Comparison of ENCODE assay signal across 33 cellular contexts in genomic region chr10:129126955-129127354, GRCh38.
"Had no signal": no experiment of that assay in that cellular context is flagged by ENCODE, and none has a peak within 500 bp of the region (broad histone marks: within the 10 kb centered on the region; RNA-seq: fewer than 3 reads in every experiment).

No MANE protein-coding gene starts in this region.

- H3K4me3 Mint-ChIP-seq: activated B cell treated with CpG ODN at 0.5 μM for 24 hours; activated CD8-positive, alpha-beta T cell treated with anti-CD3 and anti-CD28 coated beads for 36 hours; activated naive CD4-positive, alpha-beta T cell treated with anti-CD3 and anti-CD28 coated beads, Interleukin-2, amount 10 ng/mL, durations not matched to agents 7 days and 5 days; activated naive CD8-positive, alpha-beta T cell treated with anti-CD3 and anti-CD28 coated beads, Interleukin-2, amount 10 ng/mL, durations not matched to agents 7 days and 5 days; activated T-cell treated with anti-CD3 and anti-CD28 coated beads, Interleukin-2, amount 50 U/mL, for 24 hours; activated T-cell treated with anti-CD3 and anti-CD28 coated beads, Interleukin-2, amount 50 U/mL, for 72 hours; brain; T-helper 17 cell; T-helper 2 cell treated with Interferon-gamma antibody and Interleukin-4, amounts not matched to agents 5 μg/mL and 100 μg/mL, for 36 hours had no signal

- H3K4me1 ChIP-seq: ascending aorta, breast epithelium, colonic mucosa, esophagus muscularis mucosa, foreskin keratinocyte, gastrocnemius medialis had no signal

- H3K9me3 ChIP-seq: breast epithelium, colonic mucosa, gastrocnemius medialis had no signal

- H3K27ac Mint-ChIP-seq: activated B cell treated with CpG ODN at 0.5 μM for 24 hours; activated CD8-positive, alpha-beta T cell treated with anti-CD3 and anti-CD28 coated beads for 36 hours; activated naive CD4-positive, alpha-beta T cell treated with anti-CD3 and anti-CD28 coated beads, Interleukin-2, amount 10 ng/mL, durations not matched to agents 7 days and 5 days; activated naive CD4-positive, alpha-beta T cell treated with anti-CD3 and anti-CD28 coated beads, Interleukin-2, amount 50 U/mL, for 72 hours; activated naive CD8-positive, alpha-beta T cell treated with anti-CD3 and anti-CD28 coated beads, Interleukin-2, amount 10 ng/mL, durations not matched to agents 7 days and 5 days; activated T-cell treated with anti-CD3 and anti-CD28 coated beads, Interleukin-2, amount 50 U/mL, for 24 hours; activated T-cell treated with anti-CD3 and anti-CD28 coated beads, Interleukin-2, amount 50 U/mL, for 72 hours; brain; T-helper 17 cell; T-helper 2 cell treated with Interferon-gamma antibody and Interleukin-4, amounts not matched to agents 5 μg/mL and 100 μg/mL, for 36 hours had no signal

- H3K9me3 Mint-ChIP-seq: activated CD8-positive, alpha-beta T cell treated with anti-CD3 and anti-CD28 coated beads for 36 hours; activated naive CD4-positive, alpha-beta T cell treated with anti-CD3 and anti-CD28 coated beads, Interleukin-2, amount 50 U/mL, for 72 hours; activated naive CD8-positive, alpha-beta T cell treated with anti-CD3 and anti-CD28 coated beads, Interleukin-2, amount 10 ng/mL, durations not matched to agents 7 days and 5 days; activated T-cell treated with anti-CD3 and anti-CD28 coated beads, Interleukin-2, amount 50 U/mL, for 24 hours; activated T-cell treated with anti-CD3 and anti-CD28 coated beads, Interleukin-2, amount 50 U/mL, for 72 hours; T-helper 2 cell treated with Interferon-gamma antibody and Interleukin-4, amounts not matched to agents 5 μg/mL and 100 μg/mL, for 36 hours had no signal

- H3K4me3 ChIP-seq: ascending aorta, breast epithelium, cardiac muscle cell, colonic mucosa, esophagus muscularis mucosa, gastrocnemius medialis, heart left ventricle had no signal

- H3K27me3 ChIP-seq: ascending aorta, breast epithelium, colonic mucosa, foreskin keratinocyte, gastrocnemius medialis had no signal

- ATAC-seq: activated CD4-positive, CD25-positive, alpha-beta regulatory T cell treated with anti-CD3 and anti-CD28 coated beads, Interleukin-2, amount 50 U/mL, for 24 hours; activated CD8-positive, alpha-beta T cell treated with anti-CD3 and anti-CD28 coated beads for 36 hours; activated naive CD4-positive, alpha-beta T cell treated with anti-CD3 and anti-CD28 coated beads, Interleukin-2, amount 50 U/mL, for 72 hours; activated T-cell treated with anti-CD3 and anti-CD28 coated beads, Interleukin-2, amount 50 U/mL, for 72 hours; foreskin keratinocyte; gastrocnemius medialis; heart left ventricle; T-helper 17 cell had no signal

- H3K27me3 Mint-ChIP-seq: activated B cell treated with CpG ODN at 0.5 μM for 24 hours; activated T-cell treated with anti-CD3 and anti-CD28 coated beads, Interleukin-2, amount 50 U/mL, for 24 hours; brain had no signal

- H3K36me3 ChIP-seq: ascending aorta, breast epithelium, cardiac muscle cell, colonic mucosa, esophagus muscularis mucosa, gastrocnemius medialis, heart left ventricle, WERI-Rb-1 had no signal

- H3K27ac ChIP-seq: ascending aorta, breast epithelium, cardiac muscle cell, colonic mucosa, esophagus muscularis mucosa, foreskin keratinocyte, gastrocnemius medialis, heart left ventricle, WERI-Rb-1 had no signal

- H3K36me3 Mint-ChIP-seq: activated naive CD4-positive, alpha-beta T cell treated with anti-CD3 and anti-CD28 coated beads, Interleukin-2, amount 10 ng/mL, durations not matched to agents 7 days and 5 days; activated naive CD4-positive, alpha-beta T cell treated with anti-CD3 and anti-CD28 coated beads, Interleukin-2, amount 50 U/mL, for 72 hours; brain had no signal

- DNase-seq: activated B cell treated with CpG ODN at 0.5 μM for 24 hours; activated CD4-positive, alpha-beta T cell treated with anti-CD3 and anti-CD28 coated beads for 48 hours; activated CD4-positive, alpha-beta T cell treated with anti-CD3 and anti-CD28 coated beads, Interleukin-2, amount 50 U/mL, for 1 hour; activated CD4-positive, alpha-beta T cell treated with anti-CD3 and anti-CD28 coated beads, Interleukin-2, amount 50 U/mL, for 48 hours; activated CD8-positive, alpha-beta memory T cell treated with anti-CD3 and anti-CD28 coated beads, Interleukin-2, amount 50 U/mL, for 48 hours; activated CD8-positive, alpha-beta T cell treated with anti-CD3 and anti-CD28 coated beads for 36 hours; activated gamma-delta T cell; activated naive CD4-positive, alpha-beta T cell; activated naive CD4-positive, alpha-beta T cell treated with anti-CD3 and anti-CD28 coated beads, Interleukin-2, amount 10 ng/mL, durations not matched to agents 7 days and 5 days; activated naive CD8-positive, alpha-beta T cell treated with anti-CD3 and anti-CD28 coated beads, Interleukin-2, amount 10 ng/mL, durations not matched to agents 7 days and 5 days; activated T-cell treated with anti-CD3 and anti-CD28 coated beads for 4 hours; activated T-cell treated with anti-CD3 and anti-CD28 coated beads, Interleukin-2, amount 50 U/mL, for 24 hours; activated T-cell treated with anti-CD3 and anti-CD28 coated beads, Interleukin-2, amount 50 U/mL, for 72 hours; central memory CD4-positive, alpha-beta T cell; cerebellar nuclear complex; colonic mucosa; effector memory CD4-positive, alpha-beta T cell; erythroblast; foreskin keratinocyte; gastrocnemius medialis; glutamatergic neuron; heart left ventricle; T-helper 17 cell; T1000; WERI-Rb-1 had no signal

- H3K4me1 Mint-ChIP-seq: activated B cell treated with CpG ODN at 0.5 μM for 24 hours, brain, T-helper 17 cell had no signal
